In the genomic region with DNA sequence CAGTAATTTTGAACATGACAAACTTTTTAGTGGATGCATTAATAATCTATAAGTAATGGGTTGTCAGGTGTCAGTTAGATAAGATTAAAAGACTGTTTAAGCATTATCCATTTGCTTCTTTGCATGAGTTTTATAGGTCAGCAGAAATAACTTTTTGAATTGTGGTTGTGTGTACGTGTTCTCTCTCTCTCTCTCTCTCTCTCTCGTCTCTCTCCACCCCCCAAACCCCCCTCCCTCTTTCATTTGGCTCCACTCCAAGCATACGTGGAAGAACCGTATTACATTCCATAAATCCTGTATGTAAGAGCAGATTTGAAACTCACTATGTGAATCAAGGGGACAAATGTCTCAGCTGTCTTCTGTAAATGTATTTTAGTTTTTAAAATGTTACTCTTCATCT, we compare ENCODE assay signal across 12 cellular contexts.
DNase-seq lines count a peak whose midpoint lies in the region; ATAC-seq, FAIRE-seq and TF ChIP-seq lines count a peak whose summit lies in the region.
"Had no signal": no experiment of that assay in that cellular context is flagged by ENCODE, and none has a peak within 500 bp of the region (broad histone marks: within the 10 kb centered on the region; RNA-seq: fewer than 3 reads in every experiment).

No MANE protein-coding gene starts in this region.

- peak overlapping the region; percentile 83 for H3K27ac ChIP-seq in cardiac muscle cell
- peak overlapping the region; percentile 16 for H3K27ac ChIP-seq in urinary bladder (ENCODE audit: low read depth)
- no peak overlapping the region for H3K27ac ChIP-seq in small intestine (ENCODE audit: low read depth in 1 of 2, low read length in 1 of 2)
- H3K27ac ChIP-seq: C4-2B, PC-9 had no signal

- peak in 1 of 2 donors; percentile 77 for DNase-seq in cardiac muscle cell (ENCODE audit: low read depth in 1 of 2, low spot score in 1 of 2)
- DNase-seq in Right ventricle myocardium inferior (ENCODE audit: missing footprints) = no peak
- peak; percentile 69 for DNase-seq in epithelial cell of esophagus (ENCODE audit: low read depth)
- DNase-seq in activated naive CD4-positive, alpha-beta T cell treated with anti-CD3 and anti-CD28 coated beads, Interleukin-2, amount 50 U/mL, for 16 hours = no peak
- DNase-seq in small intestine = no peak
- no peak for DNase-seq in activated CD4-positive, CD25-positive, alpha-beta regulatory T cell treated with anti-CD3 and anti-CD28 coated beads, Interleukin-2, amount 50 U/mL, for 72 hours
- DNase-seq: activated naive CD4-positive, alpha-beta T cell treated with Interleukin-2 at 50 U/mL for 16 hours; PC-9; stimulated activated naive CD4-positive, alpha-beta T cell had no signal

- FAIRE-seq in small intestine (lab: Jason Lieb, UNC) = no peak

- peaks cover 36% of the 10 kb centered on the region for H3K4me1 ChIP-seq in cardiac muscle cell (ENCODE audit: low read depth)
- peaks cover 30% of the 10 kb centered on the region for H3K4me1 ChIP-seq in mucosa of stomach (ENCODE audit: control insufficient read depth, insufficient read depth, low read length)
- H3K4me1 ChIP-seq in urinary bladder (ENCODE audit: insufficient read depth) = no peaks in the 10 kb centered on the region
- no peaks in the 10 kb centered on the region for H3K4me1 ChIP-seq in small intestine (ENCODE audit: control insufficient read depth in 2 of 2, insufficient read depth in 1 of 2, low read depth in 1 of 2, low read length in 1 of 2)

- H3K36me3 ChIP-seq in cardiac muscle cell (peaks cover 7% of the 10 kb centered on the region), mucosa of stomach (ENCODE audit: control insufficient read depth, insufficient read depth, low read length) (peaks cover 6% of the 10 kb centered on the region), urinary bladder (ENCODE audit: insufficient read depth) (peaks cover 1% of the 10 kb centered on the region), small intestine (ENCODE audit: control insufficient read depth in 2 of 2, insufficient read depth in 2 of 2, low read length in 2 of 2) (no peaks in the 10 kb centered on the region)

- intact Hi-C loops in Right ventricle myocardium inferior (cut with DNase I) = loop anchor here (2.0 kb wide), 1 partner anchor 16 kb away; no protein-coding TSS in a partner anchor

- H3K9me3 ChIP-seq in cardiac muscle cell (ENCODE audit: low read depth) (no peaks in the 10 kb centered on the region), mucosa of stomach (ENCODE audit: control insufficient read depth, low read length) (no peaks in the 10 kb centered on the region), small intestine (ENCODE audit: control insufficient read depth, low read depth) (no peaks in the 10 kb centered on the region)

- ATAC-seq in Right ventricle myocardium inferior = no peak

- peak overlapping the region; percentile 24 for H3K9ac ChIP-seq in mucosa of stomach (ENCODE audit: low read length)

- WGBS in urinary bladder = 3% methylated on average over 4 of the region's 4 CpGs
- WGBS in small intestine, 3 donors = 4 to 9% (median 8%) methylated on average over 4 of the region's 4 CpGs

- no peaks in the 10 kb centered on the region for H3K27me3 ChIP-seq in cardiac muscle cell
- H3K27me3 ChIP-seq in mucosa of stomach (ENCODE audit: control insufficient read depth, insufficient read depth, low read length) = no peaks in the 10 kb centered on the region
- H3K27me3 ChIP-seq in small intestine (ENCODE audit: control insufficient read depth in 2 of 2, insufficient read depth in 2 of 2, low read length in 2 of 2) = no peaks in the 10 kb centered on the region

- no peak for TF ChIP-seq CTCF in cardiac muscle cell (IDR thresholded peaks at IDR 0.05; ENCODE audit: low read depth, low read length)
- TF ChIP-seq CTCF in epithelial cell of esophagus (IDR thresholded peaks at IDR 0.05; ENCODE audit: insufficient read depth, low read depth, low read length, missing control alignments) = no peak

- H3K4me3 ChIP-seq in cardiac muscle cell (no peak overlapping the region), epithelial cell of esophagus (ENCODE audit: low read length) (no peak overlapping the region), mucosa of stomach (ENCODE audit: low read length) (no peak overlapping the region), urinary bladder (ENCODE audit: low read depth, low read length) (no peak overlapping the region), small intestine (ENCODE audit: low read depth in 1 of 2, low read length in 2 of 2) (no peak overlapping the region)
- H3K4me3 ChIP-seq: PC-9 had no signal

Comparison
In these comparisons a context has a peak if more than half of its experiments do, and no peak if none do; other contexts are left out.
1. H3K27ac ChIP-seq: peak in cardiac muscle cell (single experiment) and urinary bladder (single experiment); none in small intestine (0 of 2).